1 cellular context compared by ENCODE assay signal in the genomic region with DNA sequence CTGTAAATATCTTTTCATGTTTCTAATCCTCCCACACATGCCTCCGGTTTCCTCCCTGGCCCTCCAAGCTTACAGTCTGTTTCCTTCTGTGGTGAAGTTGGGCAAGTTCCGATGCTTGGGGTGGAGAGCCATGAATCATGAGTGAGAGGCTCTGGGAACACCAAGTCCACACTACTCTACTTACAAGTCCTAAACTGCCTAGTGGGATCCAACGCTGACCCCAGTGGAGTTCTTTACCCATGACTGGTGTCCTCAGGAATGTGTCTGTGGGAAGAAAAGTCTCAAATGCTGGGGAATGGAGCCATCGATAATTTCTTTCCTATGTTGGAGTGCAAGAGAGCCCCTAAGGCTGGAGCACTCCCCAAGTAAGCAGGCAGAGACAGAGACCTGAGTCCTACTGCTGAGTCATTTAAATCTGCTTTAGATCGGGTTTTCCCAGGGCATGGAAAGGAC.
TF ChIP-seq lines count a peak whose summit lies in the region.

No MANE protein-coding gene starts in this region.

TF ChIP-seq in IMR-90, 13 proteins besides CTCF, POLR2A, EP300 and RAD21 (continued from another document):
- TF ChIP-seq, protein P1, sequence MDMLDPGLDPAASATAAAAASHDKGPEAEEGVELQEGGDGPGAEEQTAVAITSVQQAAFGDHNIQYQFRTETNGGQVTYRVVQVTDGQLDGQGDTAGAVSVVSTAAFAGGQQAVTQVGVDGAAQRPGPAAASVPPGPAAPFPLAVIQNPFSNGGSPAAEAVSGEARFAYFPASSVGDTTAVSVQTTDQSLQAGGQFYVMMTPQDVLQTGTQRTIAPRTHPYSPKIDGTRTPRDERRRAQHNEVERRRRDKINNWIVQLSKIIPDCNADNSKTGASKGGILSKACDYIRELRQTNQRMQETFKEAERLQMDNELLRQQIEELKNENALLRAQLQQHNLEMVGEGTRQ (IDR thresholded peaks at IDR 0.05; ENCODE audit: low read depth, low read length): no peak
